In the genomic region with DNA sequence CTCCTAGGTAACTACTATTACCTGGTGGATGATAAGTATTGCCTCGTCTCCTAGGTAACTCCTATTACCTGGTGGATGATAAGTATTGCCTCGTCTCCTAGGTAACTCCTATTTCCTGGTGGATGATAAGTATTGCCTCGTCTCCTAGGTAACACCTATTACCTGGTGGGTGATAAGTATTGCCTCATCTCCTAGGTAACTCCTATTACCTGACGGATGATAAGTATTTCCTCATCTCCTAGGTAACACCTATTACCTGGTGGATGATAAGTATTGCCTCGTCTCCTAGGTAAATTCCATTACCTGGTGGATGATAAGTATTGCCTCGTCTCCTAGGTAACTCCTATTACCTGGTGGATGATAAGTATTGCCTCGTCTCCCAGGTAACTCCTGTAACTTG, we compare ENCODE assay signal across 9 cellular contexts. TPM values are rescaled to one million over a fixed set of nuclear protein-coding genes. Genes with fewer than 3 reads are reported as not detected.
"Had no signal": no experiment of that assay in that cellular context is flagged by ENCODE, and none has a peak within 500 bp of the region (broad histone marks: within the 10 kb centered on the region; RNA-seq: fewer than 3 reads in every experiment).

No MANE protein-coding gene starts in this region.

RNA-seq across cellular contexts. Expression of a gene that starts 7.6 kb away (rescaled TPM):
- total RNA-seq: K562, LHCN-M2, MCF 10A, OCI-LY7, PC-3, SK-MEL-5, T-cell had no signal
- polyA plus RNA-seq: IgD-negative memory B cell, K562, SK-N-SH had no signal

RNA-seq across cellular contexts. Expression of a gene that starts 43.5 kb away (rescaled TPM):
- total RNA-seq: K562, LHCN-M2, MCF 10A, OCI-LY7, PC-3, SK-MEL-5, T-cell had no signal
- polyA plus RNA-seq: IgD-negative memory B cell, K562, SK-N-SH had no signal
